Comparison of ENCODE assay signal across 1 cellular context in genomic region chr13:113745059-113745458, GRCh38.
A peak's percentile ranks its signal among the peaks of the same experiment; 100 is the strongest.
TF ChIP-seq lines count a peak whose summit lies in the region.

No MANE protein-coding gene starts in this region.

TF ChIP-seq in HepG2, 621 proteins besides CTCF, POLR2A, EP300 and RAD21 (continued from another document):
- no peak for TF ChIP-seq ZNF264 (CRISPR knock-in tag; IDR thresholded peaks at IDR 0.05)
- no peak for TF ChIP-seq SCMH1 (CRISPR knock-in tag; IDR thresholded peaks at IDR 0.05; ENCODE audit: borderline replicate concordance)
- TF ChIP-seq SNAPC5 (CRISPR knock-in tag; IDR thresholded peaks at IDR 0.05; ENCODE audit: borderline replicate concordance): no peak
- peak; percentile 96 for TF ChIP-seq ZKSCAN8 (CRISPR knock-in tag; IDR thresholded peaks at IDR 0.05; ENCODE audit: borderline replicate concordance)
- no peak for TF ChIP-seq ZNF143 (CRISPR knock-in tag; IDR thresholded peaks at IDR 0.05)
- TF ChIP-seq ZNF232 (CRISPR knock-in tag; IDR thresholded peaks at IDR 0.05; ENCODE audit: borderline replicate concordance): no peak
- TF ChIP-seq ZNF274 (CRISPR knock-in tag; IDR thresholded peaks at IDR 0.05): no peak
- no peak for TF ChIP-seq ZKSCAN1 (IDR thresholded peaks at IDR 0.05; ENCODE audit: low read length)
- TF ChIP-seq ZMYM3 (CRISPR knock-in tag; IDR thresholded peaks at IDR 0.05): 0 out of 2 replicates have a peak, but pooled peaks have one; percentile 25
- TF ChIP-seq ZNF549 (CRISPR knock-in tag; IDR thresholded peaks at IDR 0.05): no peak
- TF ChIP-seq ZNF639 (CRISPR knock-in tag; conservative IDR thresholded peaks at IDR 0.05): no peak
- peak; percentile 83 for TF ChIP-seq ZNF629 (CRISPR knock-in tag; conservative IDR thresholded peaks at IDR 0.05)
